5 cellular contexts compared by ENCODE assay signal in the genomic region with DNA sequence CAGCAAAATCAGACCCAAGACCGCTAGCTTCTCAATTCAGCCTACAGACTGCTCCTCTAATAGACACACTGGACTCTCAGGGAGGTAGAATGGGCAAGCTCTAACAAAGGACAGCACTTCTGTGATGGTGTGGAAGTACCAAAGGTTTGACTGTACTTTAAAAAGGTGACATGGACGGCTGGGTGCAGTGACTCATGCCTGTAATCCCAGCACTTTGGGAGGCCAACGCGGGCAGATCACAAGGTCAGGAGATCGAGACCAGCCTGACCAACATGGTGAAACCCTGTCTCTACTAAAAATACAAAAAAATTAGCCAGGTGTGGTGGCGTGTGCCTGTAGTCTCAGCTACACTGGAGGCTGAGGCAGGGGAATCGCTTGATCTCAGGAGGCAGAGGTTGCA. TPM values are rescaled to one million over a fixed set of nuclear protein-coding genes. Genes with fewer than 3 reads are reported as not detected.
DNase-seq lines count a peak whose midpoint lies in the region; ATAC-seq and TF ChIP-seq lines count a peak whose summit lies in the region.
"Not testable (repeated sequence)": the region's sequence is repeated elsewhere in the genome, so short reads cannot be mapped to it uniquely, and the experiment has no call there.

No MANE protein-coding gene starts in this region.

- intact Hi-C loops in CD4-positive, alpha-beta T cell (cut with DNase I, micrococcal nuclease), result loop anchor here in 1 of 2 experiments (10.0 kb wide), 1 partner anchor 1028 kb away; the partner anchor contains the start of gene ANO10
- intact Hi-C loops in activated B cell treated with CpG ODN at 0.5 μM for 24 hours (cut with micrococcal nuclease), result not testable (repeated sequence)

- POLR2A ChIA-PET in CD4-positive, alpha-beta T cell (lab: Charles Lee), result interaction anchor here (0.8 kb wide), 1 partner anchor 90 kb away, joined by 3 read pairs; no protein-coding TSS in a partner anchor
- POLR2A ChIA-PET in activated B cell treated with CpG ODN at 0.5 μM for 24 hours (lab: Charles Lee), result interaction anchor here (0.6 to 1.1 kb wide), 2 partner anchors 15 to 66 kb away, joined by 3 read pairs; partner anchors contain the start of gene SEC22C

- peak overlapping the region; percentile 73 for H3K4me3 Mint-ChIP-seq in CD4-positive, alpha-beta T cell
- not testable (repeated sequence) for H3K4me3 Mint-ChIP-seq in H9, activated B cell treated with CpG ODN at 0.5 μM for 24 hours
- H3K4me3 Mint-ChIP-seq in brain, result peak overlapping the region in 4 of 5 experiments; percentile 46 to 78 (median 52)
- peak overlapping the region; percentile 75 for H3K4me3 Mint-ChIP-seq in neural crest cell

- H3K56ac ChIP-seq in H9 (ENCODE audit: insufficient read length, low read depth, low read length), result not testable (repeated sequence)

- H3T11ph ChIP-seq in H9 (ENCODE audit: low read length), result not testable (repeated sequence)

- H3K36me3 Mint-ChIP-seq in CD4-positive, alpha-beta T cell (ENCODE audit: low read depth), result peaks cover 55% of the 10 kb centered on the region
- H3K36me3 Mint-ChIP-seq in H9 (ENCODE audit: insufficient read depth in 1 of 3, low read depth in 3 of 3) (peaks cover 23 to 43% (median 30%) of the 10 kb centered on the region in 3 experiments), activated B cell treated with CpG ODN at 0.5 μM for 24 hours (ENCODE audit: low read depth) (peaks cover 43% of the 10 kb centered on the region), brain (peaks cover 33% of the 10 kb centered on the region)
- not testable (repeated sequence) for H3K36me3 Mint-ChIP-seq in neural crest cell (ENCODE audit: low read depth)

- not testable (repeated sequence) for H3K9me3 ChIP-seq in CD4-positive, alpha-beta T cell (ENCODE audit: control insufficient read depth, low read length); H9 (ENCODE audit: control insufficient read depth, low read depth, low read length)

- H4K5ac ChIP-seq in H9 (ENCODE audit: insufficient read length, low read depth, low read length), result not testable (repeated sequence)

- not testable (repeated sequence) for H4K91ac ChIP-seq in H9 (ENCODE audit: insufficient read length, low read depth, low read length)

- H2BK20ac ChIP-seq in H9 (ENCODE audit: low read depth, low read length, poor library complexity, severe bottlenecking), result not testable (repeated sequence)

- not testable (repeated sequence) for H3K23ac ChIP-seq in H9 (ENCODE audit: insufficient read length, low read depth, low read length)

- not testable (repeated sequence) for H2BK5ac ChIP-seq in H9 (ENCODE audit: insufficient read length, low read length)

- H3K14ac ChIP-seq in H9 (ENCODE audit: insufficient read depth, low read length), result not testable (repeated sequence)

- H2BK15ac ChIP-seq in H9 (ENCODE audit: low read depth, low read length), result not testable (repeated sequence)

- not testable (repeated sequence) for TF ChIP-seq CTCF in CD4-positive, alpha-beta T cell (IDR thresholded peaks at IDR 0.05); H9 (conservative IDR thresholded peaks at IDR 0.05); activated B cell treated with CpG ODN at 0.5 μM for 24 hours (IDR thresholded peaks at IDR 0.05); brain (conservative IDR thresholded peaks at IDR 0.05); neural crest cell (conservative IDR thresholded peaks at IDR 0.05)

- H4K8ac ChIP-seq in H9 (replicated peaks; ENCODE audit: insufficient read length, low read depth, low read length), result not testable (repeated sequence)

- not testable (repeated sequence) for H3K4me1 ChIP-seq in H9 (ENCODE audit: insufficient read depth, low read length)

- not testable (repeated sequence) for H3K27me3 ChIP-seq in CD4-positive, alpha-beta T cell (ENCODE audit: control insufficient read depth, insufficient read depth, low read length); H9 (ENCODE audit: insufficient read depth, low read length)

- H3K4me2 ChIP-seq in H9 (ENCODE audit: insufficient read depth, insufficient read length, low read length), result not testable (repeated sequence)

- not testable (repeated sequence) for H2AK5ac ChIP-seq in H9 (ENCODE audit: insufficient read length, low read length)

- not testable (repeated sequence) for H3K27ac Mint-ChIP-seq in CD4-positive, alpha-beta T cell; neural crest cell (ENCODE audit: unreplicated experiment)
- peak overlapping the region; percentile 79 to 91 (median 85); a peak in 5 of 7 replicates for H3K27ac Mint-ChIP-seq in H9
- peak overlapping the region; percentile 12 for H3K27ac Mint-ChIP-seq in activated B cell treated with CpG ODN at 0.5 μM for 24 hours
- H3K27ac Mint-ChIP-seq in brain, result peak overlapping the region in 3 of 5 experiments; percentile 45 to 84 (median 78)

- H2BK12ac ChIP-seq in H9 (ENCODE audit: insufficient read length, low read depth, low read length), result not testable (repeated sequence)

- H3K27me3 Mint-ChIP-seq in CD4-positive, alpha-beta T cell; H9 (ENCODE audit: low read depth); activated B cell treated with CpG ODN at 0.5 μM for 24 hours; brain; neural crest cell (ENCODE audit: low read depth): not testable (repeated sequence)

- not testable (repeated sequence) for H4K20me1 ChIP-seq in H9 (ENCODE audit: control insufficient read depth, insufficient read depth, insufficient read length)

- no CpG with 5 or more reads among the region's 7 CpGs for whole genome bisulfite sequencing in H9 (ENCODE audit: extremely low coverage, insufficient read length, low lambda C conversion rate)

- H3K79me1 ChIP-seq in H9 (ENCODE audit: insufficient read depth, low read depth, low read length, poor library complexity, severe bottlenecking), result not testable (repeated sequence)

- peaks cover 36% of the 10 kb centered on the region for H3K4me1 Mint-ChIP-seq in CD4-positive, alpha-beta T cell (ENCODE audit: low read depth)
- peaks cover 40 to 51% of the 10 kb centered on the region in 2 experiments for H3K4me1 Mint-ChIP-seq in H9
- H3K4me1 Mint-ChIP-seq in activated B cell treated with CpG ODN at 0.5 μM for 24 hours, result peaks cover 26% of the 10 kb centered on the region
- H3K4me1 Mint-ChIP-seq in brain, result peaks cover 35% of the 10 kb centered on the region
- H3K4me1 Mint-ChIP-seq in neural crest cell, result peaks cover 29% of the 10 kb centered on the region

- H3K9me3 Mint-ChIP-seq in CD4-positive, alpha-beta T cell; H9; activated B cell treated with CpG ODN at 0.5 μM for 24 hours; brain; neural crest cell: not testable (repeated sequence)

- not testable (repeated sequence) for ATAC-seq in CD4-positive, alpha-beta T cell (ENCODE audit: poor library complexity); activated B cell treated with CpG ODN at 0.5 μM for 24 hours (ENCODE audit: low read depth)

- not testable (repeated sequence) for H2BK120ac ChIP-seq in H9 (ENCODE audit: low read depth, low read length, poor library complexity, severe bottlenecking)

- DNase-seq in CD4-positive, alpha-beta T cell; H9; activated B cell treated with CpG ODN at 0.5 μM for 24 hours; neural crest cell (ENCODE audit: low read depth, low spot score): not testable (repeated sequence)

- not testable (repeated sequence) for H3K4ac ChIP-seq in H9 (ENCODE audit: low read depth, low read length)

- H3K23me2 ChIP-seq in H9 (ENCODE audit: insufficient read length, low read depth, low read length, poor library complexity, severe bottlenecking), result not testable (repeated sequence)

- not testable (repeated sequence) for H2AFZ ChIP-seq in H9 (ENCODE audit: low read length)

- CTCF ChIA-PET in CD4-positive, alpha-beta T cell (lab: Charles Lee), result interaction anchor here (1.1 to 2.4 kb wide), 2 partner anchors 15 to 17 kb away, joined by 5 to 6 read pairs; partner anchors contain the start of gene SEC22C
- CTCF ChIA-PET in activated B cell treated with CpG ODN at 0.5 μM for 24 hours (lab: Charles Lee), result not testable (repeated sequence)

- not testable (repeated sequence) for H3K18ac ChIP-seq in H9 (ENCODE audit: insufficient read length, low read depth, low read length)

- not testable (repeated sequence) for H3K9ac ChIP-seq in H9 (ENCODE audit: extremely low read depth, insufficient read length, low read length)

- H3K79me2 ChIP-seq in H9 (ENCODE audit: insufficient read depth, low read length), result not testable (repeated sequence)

- H3K27ac ChIP-seq in CD4-positive, alpha-beta T cell (ENCODE audit: low read depth, low read length); H9 (ENCODE audit: insufficient read length, low read depth, low read length): not testable (repeated sequence)

RNA-seq across cellular contexts. Expression of gene NKTR, which starts 3.4 kb away (rescaled TPM):
- 100 to 1,000 TPM; 236 to 249 TPM for total RNA-seq in CD4-positive, alpha-beta T cell
- total RNA-seq in H9 (2021), result 66.4 and 79.8 TPM in 2 replicates
- total RNA-seq in activated B cell treated with CpG ODN at 0.5 μM for 24 hours, result 107 and 126 TPM in 2 replicates
- 4.6 TPM for polyA plus RNA-seq in brain (ENCODE audit: insufficient read depth, low read depth, low replicate concordance)
- total RNA-seq in neural crest cell, result 95.0 and 95.2 TPM in 2 replicates

RNA-seq across cellular contexts. Expression of gene SS18L2, which starts 6.4 kb away (rescaled TPM):
- 10 to 100 TPM; 47.2 to 53.6 TPM for total RNA-seq in CD4-positive, alpha-beta T cell
- total RNA-seq in H9 (2021), result 92.1 and 97.8 TPM in 2 replicates
- total RNA-seq in activated B cell treated with CpG ODN at 0.5 μM for 24 hours, result 57.0 and 61.3 TPM in 2 replicates
- polyA plus RNA-seq in brain (ENCODE audit: insufficient read depth, low read depth, low replicate concordance), result 29.0 TPM
- 50.4 and 50.5 TPM in 2 replicates for total RNA-seq in neural crest cell

RNA-seq across cellular contexts. Expression of gene SEC22C, which starts 15.3 kb away (rescaled TPM):
- total RNA-seq in CD4-positive, alpha-beta T cell, result 10 to 100 TPM; 73.6 to 75.4 TPM
- 28.2 and 28.8 TPM in 2 replicates for total RNA-seq in H9 (2021)
- total RNA-seq in activated B cell treated with CpG ODN at 0.5 μM for 24 hours, result 36.4 and 38.3 TPM in 2 replicates
- polyA plus RNA-seq in brain (ENCODE audit: insufficient read depth, low read depth, low replicate concordance), result 57.3 TPM
- 46.6 and 47.8 TPM in 2 replicates for total RNA-seq in neural crest cell

RNA-seq across cellular contexts. Expression of gene ZBTB47, which starts 56.4 kb away (rescaled TPM):
- under 1 TPM; 0.47 to 0.80 TPM for total RNA-seq in CD4-positive, alpha-beta T cell
- total RNA-seq in H9 (2021), result 3.6 and 4.2 TPM in 2 replicates
- total RNA-seq in activated B cell treated with CpG ODN at 0.5 μM for 24 hours, result 0.88 and 1.1 TPM in 2 replicates
- 25.6 TPM for polyA plus RNA-seq in brain (ENCODE audit: insufficient read depth, low read depth, low replicate concordance)
- 6.6 and 7.3 TPM in 2 replicates for total RNA-seq in neural crest cell
